8 cellular contexts compared by ENCODE assay signal in the genomic region with DNA sequence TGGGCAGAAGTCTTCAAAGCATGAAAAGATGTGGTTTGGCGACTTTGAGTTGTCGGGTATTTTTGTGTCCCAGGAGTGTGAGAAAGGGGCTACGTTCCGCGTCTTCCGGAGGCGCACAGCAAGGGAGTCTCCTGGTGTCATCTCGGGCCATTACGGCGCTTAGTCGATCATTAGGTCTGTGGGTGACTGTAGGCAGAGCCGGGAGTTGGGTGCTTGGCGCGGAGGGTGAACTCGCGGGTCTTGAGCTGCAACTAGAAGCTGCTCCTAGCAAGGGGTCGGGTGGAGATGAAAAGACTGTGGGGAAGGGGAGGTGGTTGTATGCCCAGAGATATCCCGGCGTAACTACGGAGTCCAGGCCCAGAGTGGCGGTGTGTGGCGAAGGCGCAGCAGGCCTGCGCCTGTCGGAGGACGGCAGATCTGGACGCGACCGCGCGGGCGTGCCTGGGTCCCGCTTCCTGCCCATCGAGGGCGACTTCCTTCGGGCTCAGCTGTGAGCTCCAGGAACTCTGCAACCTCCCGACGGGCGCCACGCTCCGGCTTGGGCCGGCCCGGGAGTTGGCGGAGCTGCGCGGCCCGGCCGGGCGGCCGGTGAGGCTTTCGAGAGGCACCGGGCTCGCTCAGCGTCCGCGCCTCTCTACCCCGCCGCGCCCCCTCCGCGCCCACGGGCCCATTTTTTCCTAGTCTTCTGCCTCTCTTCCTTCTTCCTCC. TPM values are rescaled to one million over a fixed set of nuclear protein-coding genes. Genes with fewer than 3 reads are reported as not detected.
A peak's percentile ranks its signal among the peaks of the same experiment; 100 is the strongest.
DNase-seq lines count a peak whose midpoint lies in the region; ATAC-seq, FAIRE-seq and TF ChIP-seq lines count a peak whose summit lies in the region.

No MANE protein-coding gene starts in this region.

- H3K4me1 Mint-ChIP-seq in activated CD4-positive, alpha-beta memory T cell treated with anti-CD3 and anti-CD28 coated beads for 36 hours (ENCODE audit: low read depth): peaks cover 36% of the 10 kb centered on the region

- DNase-seq in heart right ventricle (no peak), right atrium auricular region (ENCODE audit: low spot score) (no peak), kidney (peak; percentile 77), pons (ENCODE audit: low spot score) (no peak)
- peak; percentile 36 for DNase-seq in activated CD4-positive, alpha-beta memory T cell treated with anti-CD3 and anti-CD28 coated beads for 36 hours

- peaks cover 3 to 52% (median 33%) of the 10 kb centered on the region in 9 donors for H3K4me1 ChIP-seq in heart right ventricle
- peaks cover 0 to 40% of the 10 kb centered on the region in 2 donors for H3K4me1 ChIP-seq in right atrium auricular region
- H3K4me1 ChIP-seq in kidney (ENCODE audit: control insufficient read depth in 1 of 2, insufficient read depth in 1 of 2, low read depth in 1 of 2, low read length in 2 of 2): peaks cover 6 to 17% of the 10 kb centered on the region in 2 donors
- peaks cover 23% of the 10 kb centered on the region for H3K4me1 ChIP-seq in thymus (ENCODE audit: control insufficient read depth, insufficient read depth, low read length)

- H3K36me3 ChIP-seq in heart right ventricle (no peaks in the 10 kb centered on the region), right atrium auricular region (no peaks in the 10 kb centered on the region), kidney (ENCODE audit: control insufficient read depth in 1 of 2, insufficient read depth in 2 of 2, low read length in 2 of 2) (no peaks in the 10 kb centered on the region), thymus (ENCODE audit: control insufficient read depth, insufficient read depth) (no peaks in the 10 kb centered on the region)

- CTCF ChIA-PET in activated CD4-positive, alpha-beta memory T cell treated with anti-CD3 and anti-CD28 coated beads for 36 hours (lab: Charles Lee): interaction anchor here (0.5 to 1.9 kb wide), 4 partner anchors 15 to 1241 kb away, joined by 3 to 8 read pairs (median 4); no protein-coding TSS in a partner anchor

- no peak overlapping the region for H3K27ac ChIP-seq in heart right ventricle
- no peak overlapping the region for H3K27ac ChIP-seq in right atrium auricular region
- H3K27ac ChIP-seq in kidney (ENCODE audit: low read depth in 2 of 2, low read length in 2 of 2): no peak overlapping the region
- no peak overlapping the region for H3K27ac ChIP-seq in thymus (ENCODE audit: low read depth)

- H3K4me3 ChIP-seq in heart right ventricle (peak overlapping the region; percentile 12 to 52 (median 32)), right atrium auricular region (peak overlapping the region in 1 of 2 donors; percentile 37), kidney (ENCODE audit: low read length in 2 of 2) (no peak overlapping the region), thymus (ENCODE audit: low read length) (peak overlapping the region; percentile 61)

- no peak overlapping the region for H3K9ac ChIP-seq in kidney (ENCODE audit: low read length in 2 of 2)

- H3K4me3 Mint-ChIP-seq in activated CD4-positive, alpha-beta memory T cell treated with anti-CD3 and anti-CD28 coated beads for 36 hours: peak overlapping the region; percentile 65

- no peak for FAIRE-seq in kidney (lab: Jason Lieb, UNC)

- H3K36me3 Mint-ChIP-seq in activated CD4-positive, alpha-beta memory T cell treated with anti-CD3 and anti-CD28 coated beads for 36 hours: peaks cover 7% of the 10 kb centered on the region

- H3K27me3 ChIP-seq in heart right ventricle: peaks cover 54 to 100% (median 95%) of the 10 kb centered on the region in 7 donors
- H3K27me3 ChIP-seq in right atrium auricular region: peaks cover 50 to 72% of the 10 kb centered on the region in 2 donors
- H3K27me3 ChIP-seq in thymus (ENCODE audit: control insufficient read depth, insufficient read depth): peaks cover 64% of the 10 kb centered on the region

- peaks cover 0 to 14% (median 0%) of the 10 kb centered on the region in 11 donors for H3K9me3 ChIP-seq in heart right ventricle
- H3K9me3 ChIP-seq in right atrium auricular region: peaks cover 0 to 9% of the 10 kb centered on the region in 2 donors
- H3K9me3 ChIP-seq in kidney (ENCODE audit: control insufficient read depth in 1 of 2, low read length in 2 of 2): peaks cover under 1 to 4% of the 10 kb centered on the region in 2 donors
- peaks cover 3% of the 10 kb centered on the region for H3K9me3 ChIP-seq in thymus (ENCODE audit: control insufficient read depth)

- WGBS in heart right ventricle, 2 donors: 2 to 3% methylated on average over 61 to 62 of the region's 62 CpGs
- 3% methylated on average over 62 of the region's 62 CpGs for WGBS in thymus

- TF ChIP-seq CTCF in heart right ventricle (IDR thresholded peaks at IDR 0.05) (no peak), right atrium auricular region (IDR thresholded peaks at IDR 0.05) (no peak), kidney (IDR thresholded peaks at IDR 0.05; ENCODE audit: borderline replicate concordance, extremely low read depth, insufficient read depth) (no peak)

- POLR2A ChIA-PET in activated CD4-positive, alpha-beta memory T cell treated with anti-CD3 and anti-CD28 coated beads for 36 hours (lab: Charles Lee): no interaction called here

- peaks cover 63% of the 10 kb centered on the region for H3K27me3 Mint-ChIP-seq in activated CD4-positive, alpha-beta memory T cell treated with anti-CD3 and anti-CD28 coated beads for 36 hours

- intact Hi-C loops in heart right ventricle (cut with DNase I): loop anchor here in 6 of 10 donors (5.0 to 10.0 kb wide), 3 partner anchors 695 to 815 kb away; no protein-coding TSS in a partner anchor
- intact Hi-C loops in activated CD4-positive, alpha-beta memory T cell treated with anti-CD3 and anti-CD28 coated beads for 36 hours (cut with micrococcal nuclease): loop anchor here (1.0 to 5.0 kb wide), 2 partner anchors 9 to 1455 kb away; a partner anchor contains a TSS
- intact Hi-C loops in kidney (cut with DNase I): loop anchor here (10.0 kb wide), 1 partner anchor 692 kb away; no protein-coding TSS in a partner anchor

- peak in 1 of 8 donors; percentile 15 for ATAC-seq in heart right ventricle
- ATAC-seq in GM18498 (IDR thresholded peaks at IDR 0.05; ENCODE audit: unreplicated experiment): no peak
- ATAC-seq in HG03439 (IDR thresholded peaks at IDR 0.05; ENCODE audit: unreplicated experiment): no peak

- peak overlapping the region; percentile 4 for H3K27ac Mint-ChIP-seq in activated CD4-positive, alpha-beta memory T cell treated with anti-CD3 and anti-CD28 coated beads for 36 hours

- H3K9me3 Mint-ChIP-seq in activated CD4-positive, alpha-beta memory T cell treated with anti-CD3 and anti-CD28 coated beads for 36 hours: peaks cover 2% of the 10 kb centered on the region

RNA-seq across cellular contexts. Expression of a gene that starts 2.7 kb away (rescaled TPM):
- total RNA-seq in heart right ventricle (not detected), right atrium auricular region (not detected), kidney (not detected)
- polyA plus RNA-seq in heart right ventricle (not detected), kidney (ENCODE audit: insufficient read depth, low read depth, low replicate concordance) (0.17 TPM), thymus (0.05 TPM)
- total RNA-seq in activated CD4-positive, alpha-beta memory T cell treated with anti-CD3 and anti-CD28 coated beads for 36 hours: not detected

Comparison
In these comparisons a context has a peak if more than half of its experiments do, and no peak if none do; other contexts are left out.
1. DNase-seq: peak in activated CD4-positive, alpha-beta memory T cell treated with anti-CD3 and anti-CD28 coated beads for 36 hours (single experiment) and kidney (single experiment); none in heart right ventricle (0 of 2), right atrium auricular region (single experiment) and pons (single experiment).
2. H3K4me3 ChIP-seq: peak in heart right ventricle (10 of 10) and thymus (single experiment); none in kidney (0 of 2).